Comparison of ENCODE assay signal across 8 cellular contexts in the genomic region with DNA sequence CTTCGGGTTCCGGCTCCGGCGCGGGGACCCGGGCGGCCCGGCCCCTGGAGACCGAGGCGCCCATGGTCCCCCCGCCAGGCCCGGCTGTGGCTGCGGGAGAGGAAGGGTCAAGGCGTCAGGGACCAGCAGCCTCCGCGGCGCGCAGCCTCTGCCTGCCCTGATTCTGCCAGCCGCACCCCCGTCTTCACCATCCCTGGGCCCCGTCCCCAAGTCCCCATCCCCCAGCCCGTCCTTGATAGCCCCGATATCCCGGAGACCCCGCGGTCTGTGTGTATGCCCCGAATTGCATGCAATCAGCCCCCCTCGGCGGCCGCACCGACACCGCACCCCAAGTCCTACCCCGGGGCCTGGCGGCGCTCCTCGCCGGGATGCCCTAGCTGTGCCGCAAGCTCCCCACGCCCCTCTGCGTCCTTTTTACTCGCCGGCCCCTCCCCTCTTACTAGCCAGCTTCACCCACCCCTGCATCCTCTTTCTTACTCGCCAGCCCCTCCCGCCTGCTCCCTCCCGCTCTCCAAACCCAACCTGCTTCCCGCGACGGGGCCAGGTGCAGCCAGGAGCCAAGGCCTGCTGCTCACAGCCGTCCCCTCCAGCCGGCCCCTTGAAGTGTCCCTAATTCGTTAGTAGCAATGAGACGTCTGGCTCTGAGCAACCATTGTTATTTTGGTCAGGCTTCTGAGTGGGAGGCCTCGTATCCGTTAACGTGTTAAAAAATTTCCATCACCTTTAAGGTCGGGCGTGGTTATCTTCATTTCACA. TPM values are rescaled to one million over a fixed set of nuclear protein-coding genes. Genes with fewer than 3 reads are reported as not detected.
DNase-seq lines count a peak whose midpoint lies in the region; ATAC-seq and TF ChIP-seq lines count a peak whose summit lies in the region.

A gene with protein sequence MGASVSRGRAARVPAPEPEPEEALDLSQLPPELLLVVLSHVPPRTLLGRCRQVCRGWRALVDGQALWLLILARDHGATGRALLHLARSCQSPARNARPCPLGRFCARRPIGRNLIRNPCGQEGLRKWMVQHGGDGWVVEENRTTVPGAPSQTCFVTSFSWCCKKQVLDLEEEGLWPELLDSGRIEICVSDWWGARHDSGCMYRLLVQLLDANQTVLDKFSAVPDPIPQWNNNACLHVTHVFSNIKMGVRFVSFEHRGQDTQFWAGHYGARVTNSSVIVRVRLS (minus strand): TSS at position 386 of the 755 bp plus-strand sequence. CDS start 322 bp downstream, at position 64.

- no peak within 1 kb of the TSS for H3K4ac ChIP-seq in H9 (ENCODE audit: low read depth, low read length)

- peaks cover 8% of the 10 kb centered on the region for H3K23me2 ChIP-seq in H9 (ENCODE audit: insufficient read length, low read depth, low read length, poor library complexity, severe bottlenecking)

- no peak for TF ChIP-seq POLR2A in testis (IDR thresholded peaks at IDR 0.05)

- H3K4me1 ChIP-seq in H9 (ENCODE audit: insufficient read depth, low read length) (no peaks in the 10 kb centered on the region; the same call in 1 of the 2 replicates), testis (peaks cover 14% of the 10 kb centered on the region)

- no peaks in the 10 kb centered on the region for H3F3A ChIP-seq in SU-DHL-6 (ENCODE audit: insufficient read depth)

- H3K79me1 ChIP-seq in H9 (ENCODE audit: insufficient read depth, low read depth, low read length, poor library complexity, severe bottlenecking) = no peaks in the 10 kb centered on the region

- H4K91ac ChIP-seq in H9 (ENCODE audit: insufficient read length, low read depth, low read length) = no peak within 1 kb of the TSS

- ATAC-seq in effector memory CD8-positive, alpha-beta T cell (replicated peaks) = no peak
- ATAC-seq in memory B cell (ENCODE audit: low read depth) (no peak), HG03520 (IDR thresholded peaks at IDR 0.05; ENCODE audit: unreplicated experiment) (no peak)

- H3K27ac Mint-ChIP-seq in H9 = peak within 1 kb of the TSS; percentile 34 to 83 (median 66); a peak in 4 of 7 replicates
- H3K27ac Mint-ChIP-seq in effector memory CD8-positive, alpha-beta T cell = peak within 1 kb of the TSS; percentile 32 to 38
- H3K27ac Mint-ChIP-seq in memory B cell = no peak within 1 kb of the TSS

- DNase-seq in ACHN (peak; percentile 61), H9 (peak; percentile 94), memory B cell (ENCODE audit: low spot score in 2 of 2) (peak in 1 of 2 donors; percentile 11), testis (peak; percentile 40), epidermal melanocyte (ENCODE audit: insufficient read length, low spot score) (no peak)
- DNase-seq in effector memory CD8-positive, alpha-beta T cell = no peak

- H4K8ac ChIP-seq in H9 (replicated peaks; ENCODE audit: insufficient read length, low read depth, low read length) = no peak within 1 kb of the TSS

- H3K27me3 ChIP-seq in H9 (ENCODE audit: insufficient read depth, low read length) = no peaks in the 10 kb centered on the region; the same call in 1 of the 2 replicates
- H3K27me3 ChIP-seq in SU-DHL-6 (ENCODE audit: low read length) = no peaks in the 10 kb centered on the region
- no peaks in the 10 kb centered on the region for H3K27me3 ChIP-seq in testis

- H3K9me3 ChIP-seq in H9 (ENCODE audit: control insufficient read depth, low read depth, low read length) (peaks cover 4% of the 10 kb centered on the region), SU-DHL-6 (ENCODE audit: insufficient read depth, low read length) (no peaks in the 10 kb centered on the region), testis (no peaks in the 10 kb centered on the region)

- H3K4me1 Mint-ChIP-seq in H9 = peaks cover 7 to 11% of the 10 kb centered on the region in 2 experiments; a peak in 2 of 4 replicates
- peaks cover 0 to 2% of the 10 kb centered on the region in 2 donors for H3K4me1 Mint-ChIP-seq in effector memory CD8-positive, alpha-beta T cell (ENCODE audit: low read depth in 2 of 2)
- H3K4me1 Mint-ChIP-seq in memory B cell = peaks cover 6% of the 10 kb centered on the region

- no peak within 1 kb of the TSS for H3T11ph ChIP-seq in H9 (ENCODE audit: low read length)

- peaks cover 13 to 23% (median 14%) of the 10 kb centered on the region in 3 experiments for H3K36me3 Mint-ChIP-seq in H9 (ENCODE audit: insufficient read depth in 1 of 3, low read depth in 3 of 3)
- peaks cover 5% of the 10 kb centered on the region for H3K36me3 Mint-ChIP-seq in effector memory CD8-positive, alpha-beta T cell (ENCODE audit: insufficient read depth)
- H3K36me3 Mint-ChIP-seq in memory B cell = peaks cover 2% of the 10 kb centered on the region

- H3K27ac ChIP-seq in H9 (ENCODE audit: insufficient read length, low read depth, low read length) (no peak within 1 kb of the TSS), SU-DHL-6 (ENCODE audit: low read depth, low read length) (no peak within 1 kb of the TSS), testis (peak within 1 kb of the TSS in 1 of 2 donors; percentile 12)

- no peak within 1 kb of the TSS; the same call in 1 of the 2 replicates for H3K14ac ChIP-seq in H9 (ENCODE audit: insufficient read depth, low read length)

- no peak within 1 kb of the TSS for H2BK5ac ChIP-seq in H9 (ENCODE audit: insufficient read length, low read length)

- TF ChIP-seq CTCF in H9 (conservative IDR thresholded peaks at IDR 0.05) (no peak; the same call in 2 of the 3 replicates), SU-DHL-6 (IDR thresholded peaks at IDR 0.05; ENCODE audit: insufficient read depth, low read length, poor library complexity, severe bottlenecking) (no peak), testis (IDR thresholded peaks at IDR 0.05) (no peak)

- no peak within 1 kb of the TSS for H4K5ac ChIP-seq in H9 (ENCODE audit: insufficient read length, low read depth, low read length)

- no peak within 1 kb of the TSS for H3K23ac ChIP-seq in H9 (ENCODE audit: insufficient read length, low read depth, low read length)

- H3K4me3 Mint-ChIP-seq in H9 (peak within 1 kb of the TSS; percentile 72 to 85), memory B cell (peak within 1 kb of the TSS; percentile 83)
- H3K4me3 Mint-ChIP-seq in effector memory CD8-positive, alpha-beta T cell = peak within 1 kb of the TSS; percentile 78 to 82

- H3K9me2 ChIP-seq in SU-DHL-6 (replicated peaks; ENCODE audit: insufficient read depth, low read length) = no peaks in the 10 kb centered on the region

- H3K9ac ChIP-seq in H9 (ENCODE audit: extremely low read depth, insufficient read length, low read length) (no peak within 1 kb of the TSS), SU-DHL-6 (ENCODE audit: low read length) (peak within 1 kb of the TSS; percentile 60)

- H2AFZ ChIP-seq in H9 (ENCODE audit: low read length) (no peak within 1 kb of the TSS), SU-DHL-6 (ENCODE audit: low read depth, low read length, severe bottlenecking) (peak within 1 kb of the TSS; percentile 100)

- intact Hi-C loops in testis (cut with DNase I; ENCODE audit: low total_unique reads) = no loop called here

- in situ Hi-C loops in ACHN (cut with HindIII; ENCODE audit: low pct_ligation_motif_present, low pct_unique_long_range_greater_than_20kb, low sequenced_read_pairs) = no loop called here

- H3K27me3 Mint-ChIP-seq in H9 (ENCODE audit: low read depth) (peaks cover 12% of the 10 kb centered on the region), memory B cell (peaks cover 11% of the 10 kb centered on the region)
- H3K27me3 Mint-ChIP-seq in effector memory CD8-positive, alpha-beta T cell = peaks cover 0 to 5% of the 10 kb centered on the region in 2 donors

- H2AK5ac ChIP-seq in H9 (ENCODE audit: insufficient read length, low read length) = no peak within 1 kb of the TSS

- no peak within 1 kb of the TSS for H2BK20ac ChIP-seq in H9 (ENCODE audit: low read depth, low read length, poor library complexity, severe bottlenecking)

- H3K4me3 ChIP-seq in SU-DHL-6 (ENCODE audit: insufficient read depth, low read length, poor library complexity, severe bottlenecking) (peak within 1 kb of the TSS; percentile 54), testis (peak within 1 kb of the TSS; percentile 62 to 68)

- H3K9me3 Mint-ChIP-seq in H9 (peaks cover 5 to 6% of the 10 kb centered on the region in 2 experiments), memory B cell (peaks cover 2% of the 10 kb centered on the region)
- no peaks in the 10 kb centered on the region for H3K9me3 Mint-ChIP-seq in effector memory CD8-positive, alpha-beta T cell

- H2BK120ac ChIP-seq in H9 (ENCODE audit: low read depth, low read length, poor library complexity, severe bottlenecking) = no peak within 1 kb of the TSS

- H2BK12ac ChIP-seq in H9 (ENCODE audit: insufficient read length, low read depth, low read length) = no peak within 1 kb of the TSS

- no peak within 1 kb of the TSS for H3K56ac ChIP-seq in H9 (ENCODE audit: insufficient read length, low read depth, low read length)

- no peaks in the 10 kb centered on the region for H4K20me1 ChIP-seq in H9 (ENCODE audit: control insufficient read depth, insufficient read depth, insufficient read length)
- no peaks in the 10 kb centered on the region for H4K20me1 ChIP-seq in SU-DHL-6 (ENCODE audit: low read depth, low read length)

- H3K4me2 ChIP-seq in H9 (ENCODE audit: insufficient read depth, insufficient read length, low read length) = peak within 1 kb of the TSS; percentile 76
- H3K4me2 ChIP-seq in SU-DHL-6 (ENCODE audit: low read depth, low read length, poor library complexity, severe bottlenecking) = peak within 1 kb of the TSS; percentile 89

- peak within 1 kb of the TSS; percentile 61 for H3K18ac ChIP-seq in H9 (ENCODE audit: insufficient read length, low read depth, low read length)

- H3K36me3 ChIP-seq in SU-DHL-6 (ENCODE audit: low read length) (no peaks in the 10 kb centered on the region), testis (ENCODE audit: low read depth, missing control alignments) (no peaks in the 10 kb centered on the region)

- H2BK15ac ChIP-seq in H9 (ENCODE audit: low read depth, low read length) = no peak within 1 kb of the TSS

- H3K79me2 ChIP-seq in H9 (ENCODE audit: insufficient read depth, low read length) = no peaks in the 10 kb centered on the region
- no peaks in the 10 kb centered on the region for H3K79me2 ChIP-seq in SU-DHL-6 (ENCODE audit: insufficient read depth, low read length)

- WGBS in H9 (ENCODE audit: extremely low coverage, insufficient read length, low lambda C conversion rate) = no CpG with 5 or more reads among the region's 57 CpGs
- WGBS in testis, 2 donors = 14 to 17% methylated on average over 29 to 45 of the region's 57 CpGs

RNA-seq across cellular contexts. Expression of the gene that starts here (rescaled TPM):
- total RNA-seq in H9 (2021) = 14.5 and 16.7 TPM in 2 replicates
- 10 to 100 TPM; 11.3 to 16.5 TPM for total RNA-seq in testis
- 15.5 TPM for polyA plus RNA-seq in testis (ENCODE audit: insufficient read depth, low read depth, low replicate concordance)

Comparison
In these comparisons a context has a peak if more than half of its experiments do, and no peak if none do; other contexts are left out.
1. DNase-seq: peak in ACHN (single experiment), H9 (single experiment) and testis (single experiment); none in effector memory CD8-positive, alpha-beta T cell (0 of 3) and epidermal melanocyte (single experiment).
2. Peak in every context shown above with its lines, with median percentiles within 50 percentile points of each other: H3K4me3 Mint-ChIP-seq.